32 cellular contexts compared by ENCODE assay signal in genomic region chr5:144093400-144093799, GRCh38.
"Had no signal": no experiment of that assay in that cellular context is flagged by ENCODE, and none has a peak within 500 bp of the region (broad histone marks: within the 10 kb centered on the region; RNA-seq: fewer than 3 reads in every experiment).

No MANE protein-coding gene starts in this region.

- H3K4me1 Mint-ChIP-seq: activated CD4-positive, alpha-beta T cell treated with anti-CD3 and anti-CD28 coated beads for 36 hours had no signal

- H3K27me3 Mint-ChIP-seq: activated CD4-positive, alpha-beta memory T cell treated with anti-CD3 and anti-CD28 coated beads, Interleukin-2, amount 10 ng/mL, durations not matched to agents 7 days and 5 days; activated CD4-positive, alpha-beta T cell treated with anti-CD3 and anti-CD28 coated beads, Interleukin-2, amount 10 ng/mL, durations not matched to agents 7 days and 5 days; activated T-cell treated with anti-CD3 and anti-CD28 coated beads, Interleukin-2, amount 50 U/mL, for 24 hours; brain had no signal

- H3K4me1 ChIP-seq: ascending aorta, breast epithelium, colonic mucosa had no signal

- H3K4me3 Mint-ChIP-seq: activated CD4-positive, alpha-beta memory T cell treated with anti-CD3 and anti-CD28 coated beads, Interleukin-2, amount 10 ng/mL, durations not matched to agents 7 days and 5 days; activated CD4-positive, alpha-beta T cell treated with anti-CD3 and anti-CD28 coated beads for 36 hours; activated CD4-positive, alpha-beta T cell treated with anti-CD3 and anti-CD28 coated beads, Interleukin-2, amount 10 ng/mL, durations not matched to agents 7 days and 5 days; activated naive CD4-positive, alpha-beta T cell treated with anti-CD3 and anti-CD28 coated beads, Interleukin-2, amount 10 ng/mL, durations not matched to agents 7 days and 5 days; activated naive CD8-positive, alpha-beta T cell treated with anti-CD3 and anti-CD28 coated beads, Interleukin-2, amount 10 ng/mL, durations not matched to agents 7 days and 5 days; activated T-cell treated with anti-CD3 and anti-CD28 coated beads, Interleukin-2, amount 50 U/mL, for 24 hours; activated T-cell treated with anti-CD3 and anti-CD28 coated beads, Interleukin-2, amount 50 U/mL, for 72 hours; brain; T-helper 17 cell; T-helper 2 cell treated with Interferon-gamma antibody and Interleukin-4, amounts not matched to agents 5 μg/mL and 100 μg/mL, for 36 hours had no signal

- H3K27ac Mint-ChIP-seq: activated CD4-positive, alpha-beta memory T cell treated with anti-CD3 and anti-CD28 coated beads, Interleukin-2, amount 10 ng/mL, durations not matched to agents 7 days and 5 days; activated CD4-positive, alpha-beta T cell treated with anti-CD3 and anti-CD28 coated beads for 36 hours; activated CD4-positive, alpha-beta T cell treated with anti-CD3 and anti-CD28 coated beads, Interleukin-2, amount 10 ng/mL, durations not matched to agents 7 days and 5 days; activated naive CD4-positive, alpha-beta T cell treated with anti-CD3 and anti-CD28 coated beads, Interleukin-2, amount 10 ng/mL, durations not matched to agents 7 days and 5 days; activated naive CD4-positive, alpha-beta T cell treated with anti-CD3 and anti-CD28 coated beads, Interleukin-2, amount 50 U/mL, for 72 hours; activated naive CD8-positive, alpha-beta T cell treated with anti-CD3 and anti-CD28 coated beads, Interleukin-2, amount 10 ng/mL, durations not matched to agents 7 days and 5 days; activated T-cell treated with anti-CD3 and anti-CD28 coated beads, Interleukin-2, amount 50 U/mL, for 24 hours; activated T-cell treated with anti-CD3 and anti-CD28 coated beads, Interleukin-2, amount 50 U/mL, for 72 hours; brain; T-helper 17 cell; T-helper 2 cell treated with Interferon-gamma antibody and Interleukin-4, amounts not matched to agents 5 μg/mL and 100 μg/mL, for 36 hours had no signal

- H3K36me3 Mint-ChIP-seq: activated naive CD4-positive, alpha-beta T cell treated with anti-CD3 and anti-CD28 coated beads, Interleukin-2, amount 10 ng/mL, durations not matched to agents 7 days and 5 days; activated naive CD8-positive, alpha-beta T cell treated with anti-CD3 and anti-CD28 coated beads, Interleukin-2, amount 10 ng/mL, durations not matched to agents 7 days and 5 days; brain had no signal

- ATAC-seq: activated CD4-positive, alpha-beta T cell treated with anti-CD3 and anti-CD28 coated beads for 36 hours; activated naive CD4-positive, alpha-beta T cell treated with anti-CD3 and anti-CD28 coated beads, Interleukin-2, amount 50 U/mL, for 72 hours; activated T-cell treated with anti-CD3 and anti-CD28 coated beads, Interleukin-2, amount 50 U/mL, for 72 hours; gastroesophageal sphincter; T-helper 17 cell had no signal

- H3K4me3 ChIP-seq: ascending aorta, breast epithelium, cardiac muscle cell, colonic mucosa, esophagus squamous epithelium, gastroesophageal sphincter had no signal

- H3K36me3 ChIP-seq: ascending aorta, breast epithelium, cardiac muscle cell, colonic mucosa, esophagus squamous epithelium, gastroesophageal sphincter, WERI-Rb-1 had no signal

- DNase-seq: activated CD4-positive, alpha-beta memory T cell treated with anti-CD3 and anti-CD28 coated beads, Interleukin-2, amount 10 ng/mL, durations not matched to agents 7 days and 5 days; activated CD4-positive, alpha-beta T cell treated with anti-CD3 and anti-CD28 coated beads for 36 hours; activated CD4-positive, alpha-beta T cell treated with anti-CD3 and anti-CD28 coated beads, Interleukin-2, amount 10 ng/mL, durations not matched to agents 7 days and 5 days; activated CD4-positive, alpha-beta T cell treated with anti-CD3 and anti-CD28 coated beads, Interleukin-2, amount 50 U/mL, for 4 hours; activated CD4-positive, CD25-positive, alpha-beta regulatory T cell; activated CD4-positive, CD25-positive, alpha-beta regulatory T cell treated with anti-CD3 and anti-CD28 coated beads, Interleukin-2, amount 50 U/mL, for 72 hours; activated CD8-positive, alpha-beta memory T cell treated with anti-CD3 and anti-CD28 coated beads, Interleukin-2, amount 50 U/mL, for 48 hours; activated gamma-delta T cell; activated naive CD4-positive, alpha-beta T cell; activated naive CD4-positive, alpha-beta T cell treated with anti-CD3 and anti-CD28 coated beads, Interleukin-2, amount 10 ng/mL, durations not matched to agents 7 days and 5 days; activated naive CD8-positive, alpha-beta T cell treated with anti-CD3 and anti-CD28 coated beads, Interleukin-2, amount 10 ng/mL, durations not matched to agents 7 days and 5 days; activated T-cell treated with anti-CD3 and anti-CD28 coated beads for 4 hours; activated T-cell treated with anti-CD3 and anti-CD28 coated beads, Interleukin-2, amount 50 U/mL, for 24 hours; activated T-cell treated with anti-CD3 and anti-CD28 coated beads, Interleukin-2, amount 50 U/mL, for 72 hours; central memory CD4-positive, alpha-beta T cell; cerebellar nuclear complex; colonic mucosa; effector CD8-positive, alpha-beta T cell; esophagus squamous epithelium; foreskin melanocyte; T-helper 1 cell; T-helper 17 cell; T1000; WERI-Rb-1 had no signal

- H3K9me3 Mint-ChIP-seq: activated CD4-positive, alpha-beta memory T cell treated with anti-CD3 and anti-CD28 coated beads, Interleukin-2, amount 10 ng/mL, durations not matched to agents 7 days and 5 days; activated CD4-positive, alpha-beta T cell treated with anti-CD3 and anti-CD28 coated beads, Interleukin-2, amount 10 ng/mL, durations not matched to agents 7 days and 5 days; activated naive CD4-positive, alpha-beta T cell treated with anti-CD3 and anti-CD28 coated beads, Interleukin-2, amount 10 ng/mL, durations not matched to agents 7 days and 5 days; activated T-cell treated with anti-CD3 and anti-CD28 coated beads, Interleukin-2, amount 50 U/mL, for 72 hours had no signal

- H3K27me3 ChIP-seq: ascending aorta, breast epithelium, cardiac muscle cell, colonic mucosa, esophagus squamous epithelium, gastroesophageal sphincter had no signal

- H3K27ac ChIP-seq: ascending aorta, breast epithelium, cardiac muscle cell, colonic mucosa, epithelial cell of prostate, esophagus squamous epithelium, gastroesophageal sphincter, WERI-Rb-1 had no signal
